9 cellular contexts compared by ENCODE assay signal in the genomic region with DNA sequence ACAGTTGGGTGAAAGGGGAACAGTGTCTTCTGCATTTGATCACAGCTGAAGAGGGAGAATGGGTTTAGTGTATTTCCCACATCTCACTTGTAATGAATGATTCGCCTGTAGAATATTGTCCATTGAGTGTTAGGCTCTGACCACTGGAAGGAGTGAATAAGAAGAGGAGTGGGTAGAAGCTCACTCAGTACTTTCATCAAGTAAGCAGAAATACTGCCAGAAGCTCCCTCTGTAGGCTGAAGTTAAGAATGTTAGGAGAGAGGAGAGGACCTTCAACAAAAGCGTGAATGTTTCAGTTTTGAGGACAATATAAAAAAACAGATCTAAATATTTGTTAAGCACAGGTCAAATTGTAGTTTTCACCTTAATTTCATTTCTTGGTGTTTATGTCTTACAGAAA. TPM values are rescaled to one million over a fixed set of nuclear protein-coding genes. Genes with fewer than 3 reads are reported as not detected.
DNase-seq lines count a peak whose midpoint lies in the region; ATAC-seq, FAIRE-seq and TF ChIP-seq lines count a peak whose summit lies in the region.
"Had no signal": no experiment of that assay in that cellular context is flagged by ENCODE, and none has a peak within 500 bp of the region (broad histone marks: within the 10 kb centered on the region; RNA-seq: fewer than 3 reads in every experiment).

No MANE protein-coding gene starts in this region.

- H3K4me1 ChIP-seq in astrocyte (ENCODE audit: insufficient read depth, low read length) (no peaks in the 10 kb centered on the region), HepG2 (ENCODE audit: insufficient read depth, low read length) (0 out of 2 replicates have a peak, but pooled peaks cover 5% of the 10 kb centered on the region), vagina (no peaks in the 10 kb centered on the region)

- TF ChIP-seq POLR2A in HepG2 (IDR thresholded peaks at IDR 0.05; ENCODE audit: insufficient read depth in 1 of 2, low read depth in 2 of 2, low read length in 2 of 2), result no peak
- TF ChIP-seq POLR2A in vagina (IDR thresholded peaks at IDR 0.05), result no peak

- POLR2A ChIA-PET in HepG2 (lab: Yijun Ruan, JAX), result no interaction called here
- POLR2A ChIA-PET in activated CD4-positive, alpha-beta memory T cell treated with anti-CD3 and anti-CD28 coated beads for 36 hours (lab: Charles Lee), result no interaction called here

- FAIRE-seq in astrocyte (lab: Jason Lieb, UNC), result no peak
- FAIRE-seq in HepG2 (lab: Jason Lieb, UNC), result no peak

- H3K4me1 Mint-ChIP-seq in astrocyte (ENCODE audit: low read depth, unreplicated experiment), result no peaks in the 10 kb centered on the region
- H3K4me1 Mint-ChIP-seq in natural killer cell, result no peaks in the 10 kb centered on the region
- no peaks in the 10 kb centered on the region for H3K4me1 Mint-ChIP-seq in activated CD4-positive, alpha-beta memory T cell treated with anti-CD3 and anti-CD28 coated beads for 36 hours (ENCODE audit: low read depth)

- H3K9ac ChIP-seq in astrocyte (ENCODE audit: low read length) (no peak overlapping the region), HepG2 (ENCODE audit: insufficient read depth, low read depth, low read length) (no peak overlapping the region)

- peaks cover 15% of the 10 kb centered on the region for H4K20me1 ChIP-seq in astrocyte (ENCODE audit: insufficient read depth, low read length)
- no peaks in the 10 kb centered on the region for H4K20me1 ChIP-seq in HepG2 (ENCODE audit: insufficient read depth, low read length)

- H3K36me3 Mint-ChIP-seq in astrocyte (ENCODE audit: low read depth, unreplicated experiment), result no peaks in the 10 kb centered on the region
- H3K36me3 Mint-ChIP-seq in natural killer cell, result no peaks in the 10 kb centered on the region
- peaks cover 3% of the 10 kb centered on the region for H3K36me3 Mint-ChIP-seq in activated CD4-positive, alpha-beta memory T cell treated with anti-CD3 and anti-CD28 coated beads for 36 hours

- H3K4me3 ChIP-seq in astrocyte (ENCODE audit: insufficient read depth, low read depth, low read length) (no peak overlapping the region), HepG2 (replicated peaks in 1 of 3; ENCODE audit: insufficient read depth in 1 of 3, low read depth in 2 of 3, low read length in 3 of 3) (no peak overlapping the region), vagina (no peak overlapping the region)
- H3K4me3 ChIP-seq: ovary had no signal

- no peak for TF ChIP-seq RAD21 in HepG2 (CRISPR knock-in tag; IDR thresholded peaks at IDR 0.05)

- H3K4me2 ChIP-seq in astrocyte (ENCODE audit: low read length), result no peak overlapping the region
- H3K4me2 ChIP-seq in HepG2 (ENCODE audit: low read depth, low read length), result no peak overlapping the region

- H3K36me3 ChIP-seq in astrocyte (ENCODE audit: insufficient read depth, low read length) (peaks cover 4% of the 10 kb centered on the region), HepG2 (replicated peaks in 1 of 2; ENCODE audit: control insufficient read depth in 1 of 2, insufficient read depth in 2 of 2, low read length in 2 of 2) (peaks cover 0 to 14% of the 10 kb centered on the region in 2 experiments; a peak in 2 of 5 replicates), vagina (no peaks in the 10 kb centered on the region)
- H3K36me3 ChIP-seq: ovary had no signal

- peak; percentile 33 for TF ChIP-seq CTCF in astrocyte (IDR thresholded peaks at IDR 0.05; ENCODE audit: insufficient read depth, low read depth, low read length)
- TF ChIP-seq CTCF in HepG2 (CRISPR knock-in tag; IDR thresholded peaks at IDR 0.05), result peak; percentile 47
- no peak for TF ChIP-seq CTCF in natural killer cell (IDR thresholded peaks at IDR 0.05)
- TF ChIP-seq CTCF in vagina (IDR thresholded peaks at IDR 0.05), result no peak

- CTCF ChIA-PET in HepG2 (lab: Yijun Ruan, JAX; ENCODE audit: low intra/inter-chr PET ratio, low total read pairs), result interaction anchor here (1.8 kb wide), 1 partner anchor 49 kb away, joined by 11 read pairs; no protein-coding TSS in a partner anchor
- CTCF ChIA-PET in activated CD4-positive, alpha-beta memory T cell treated with anti-CD3 and anti-CD28 coated beads for 36 hours (lab: Charles Lee), result no interaction called here

- intact Hi-C loops in HepG2 (cut with micrococcal nuclease; ENCODE audit: unreplicated experiment) (loop anchor here (1.0 to 2.0 kb wide), 3 partner anchors 29 to 316 kb away; no protein-coding TSS in a partner anchor), natural killer cell (cut with micrococcal nuclease) (no loop called here), vagina (cut with DNase I) (no loop called here)
- intact Hi-C loops in activated CD4-positive, alpha-beta memory T cell treated with anti-CD3 and anti-CD28 coated beads for 36 hours (cut with micrococcal nuclease), result no loop called here

- H3K27me3 ChIP-seq in astrocyte (ENCODE audit: insufficient read depth, low read length) (no peaks in the 10 kb centered on the region), HepG2 (ENCODE audit: control insufficient read depth in 1 of 2, insufficient read depth in 2 of 2, low read length in 2 of 2) (no peaks in the 10 kb centered on the region), vagina (no peaks in the 10 kb centered on the region)
- H3K27me3 ChIP-seq: ovary had no signal

- H3K27ac ChIP-seq in astrocyte (ENCODE audit: low read depth, low read length), result no peak overlapping the region
- no peak overlapping the region for H3K27ac ChIP-seq in HepG2 (ENCODE audit: extremely low read length, insufficient read depth, low read length)
- H3K27ac ChIP-seq in vagina, result no peak overlapping the region
- H3K27ac ChIP-seq: ovary had no signal

- in situ Hi-C loops in HepG2 (cut with HindIII; ENCODE audit: extremely low pct_ligation_motif_present, low pct_unique_long_range_greater_than_20kb), result no loop called here

- H2AFZ ChIP-seq in astrocyte (ENCODE audit: low read depth, low read length) (no peak overlapping the region), HepG2 (ENCODE audit: low read length) (no peak overlapping the region)

- H3K4me3 Mint-ChIP-seq in astrocyte (ENCODE audit: unreplicated experiment) (no peak overlapping the region), natural killer cell (no peak overlapping the region)
- H3K4me3 Mint-ChIP-seq in activated CD4-positive, alpha-beta memory T cell treated with anti-CD3 and anti-CD28 coated beads for 36 hours, result no peak overlapping the region

- DNase-seq in Ammon's horn (ENCODE audit: low spot score), result peak; percentile 47
- peak; percentile 34 for DNase-seq in HT1080 (ENCODE audit: low read depth)
- DNase-seq in astrocyte (ENCODE audit: low read depth), result peak; percentile 57
- DNase-seq in HepG2 (ENCODE audit: low spot score), result peak; percentile 39
- DNase-seq in natural killer cell, result no peak
- DNase-seq in activated CD4-positive, alpha-beta memory T cell treated with anti-CD3 and anti-CD28 coated beads for 36 hours, result no peak
- DNase-seq in vagina (ENCODE audit: extremely low spot score in 2 of 2), result no peak
- DNase-seq: ovary had no signal

- H3K9me3 Mint-ChIP-seq in astrocyte (ENCODE audit: unreplicated experiment) (no peaks in the 10 kb centered on the region), natural killer cell (no peaks in the 10 kb centered on the region)
- no peaks in the 10 kb centered on the region for H3K9me3 Mint-ChIP-seq in activated CD4-positive, alpha-beta memory T cell treated with anti-CD3 and anti-CD28 coated beads for 36 hours

- BruUV-seq in HepG2 (replicated peaks; lab: Mats Ljungman, UMichigan), result no TSS peak

- no peaks in the 10 kb centered on the region for H3K9me3 ChIP-seq in astrocyte (ENCODE audit: insufficient read depth, low read depth, low read length)
- H3K9me3 ChIP-seq in HepG2 (ENCODE audit: low read length), result no peaks in the 10 kb centered on the region
- no peaks in the 10 kb centered on the region for H3K9me3 ChIP-seq in vagina
- H3K9me3 ChIP-seq: ovary had no signal

- TF ChIP-seq EP300 in HepG2 (IDR thresholded peaks at IDR 0.05; ENCODE audit: low read depth in 2 of 2, low read length in 2 of 2) (no peak), HepG2 (CRISPR knock-in tag; IDR thresholded peaks at IDR 0.05; ENCODE audit: borderline replicate concordance) (no peak)

- H3K27me3 Mint-ChIP-seq in astrocyte (ENCODE audit: low read depth, unreplicated experiment) (no peaks in the 10 kb centered on the region), natural killer cell (ENCODE audit: low read depth in 2 of 2) (no peaks in the 10 kb centered on the region)
- H3K27me3 Mint-ChIP-seq in activated CD4-positive, alpha-beta memory T cell treated with anti-CD3 and anti-CD28 coated beads for 36 hours, result no peaks in the 10 kb centered on the region

- peak; percentile 88 for ATAC-seq in HepG2
- ATAC-seq in natural killer cell, result no peak
- no peak for ATAC-seq in HG02678 (IDR thresholded peaks at IDR 0.05; ENCODE audit: unreplicated experiment)

- H3K79me2 ChIP-seq in astrocyte (ENCODE audit: insufficient read depth, low read length), result peaks cover 8% of the 10 kb centered on the region
- H3K79me2 ChIP-seq in HepG2 (ENCODE audit: insufficient read depth, low read length), result no peaks in the 10 kb centered on the region

- WGBS in HepG2 (ENCODE audit: low lambda C conversion rate), result 84% methylated on average over 2 of the region's 2 CpGs

- no peak overlapping the region for H3K27ac Mint-ChIP-seq in astrocyte (ENCODE audit: unreplicated experiment)
- no peak overlapping the region for H3K27ac Mint-ChIP-seq in natural killer cell
- H3K27ac Mint-ChIP-seq in activated CD4-positive, alpha-beta memory T cell treated with anti-CD3 and anti-CD28 coated beads for 36 hours, result no peak overlapping the region

RNA-seq across cellular contexts. Expression of gene FSD1L, which starts 27.5 kb away (rescaled TPM):
- 1.8 and 2.7 TPM in 2 replicates for total RNA-seq in HT1080 (2014; rRNA removed; shearing (Covaris generic))
- 1.5 and 2.0 TPM in 2 replicates for polyA plus RNA-seq in HT1080 (2015; cell fraction: cytosol; rRNA removed)
- 6.7 and 6.9 TPM in 2 replicates for polyA plus RNA-seq in HT1080 (2015; cell fraction: nucleus; rRNA removed)
- total RNA-seq in astrocyte (4.7 and 7.0 TPM in 2 replicates), HepG2 (2016; rRNA removed; fragmentation: Illumina TruSeq; extraction: Trizol) (2.8 and 5.1 TPM in 2 replicates), natural killer cell (1 to 10 TPM; 2.0 to 4.2 (median 2.1) TPM), vagina (4.2 TPM)
- total RNA-seq in HepG2 (2016; cell fraction: cytosol; rRNA removed; fragmentation: Illumina TruSeq; extraction: Trizol; ENCODE audit: low read depth), result 4.7 and 6.0 TPM in 2 replicates
- total RNA-seq in HepG2 (2016; cell fraction: insoluble cytoplasmic fraction; rRNA removed; fragmentation: Illumina TruSeq; extraction: Trizol), result 3.0 and 5.1 TPM in 2 replicates
- total RNA-seq in HepG2 (2016; cell fraction: membrane; rRNA removed; fragmentation: Illumina TruSeq; extraction: Trizol), result 2.3 and 2.5 TPM in 2 replicates
- total RNA-seq in HepG2 (2016; cell fraction: nucleus; rRNA removed; fragmentation: Illumina TruSeq; extraction: Trizol), result 23.8 and 25.5 TPM in 2 replicates
- polyA plus RNA-seq in HepG2 (2011; rRNA removed), result 4.1 and 4.2 TPM in 2 replicates
- polyA plus RNA-seq in HepG2 (2011; cell fraction: cytosol; rRNA removed), result 0.66 and 0.76 TPM in 2 replicates
- polyA plus RNA-seq in HepG2 (2011; cell fraction: nucleus; rRNA removed), result 5.8 and 9.2 TPM in 2 replicates
- 6.1 and 6.9 TPM in 2 replicates for polyA plus RNA-seq in HepG2 (2012)
- polyA plus RNA-seq in HepG2 (2016; cell fraction: cytosol; fragmentation: Illumina TruSeq; extraction: Trizol; ENCODE audit: low read depth), result 0.33 and 0.41 TPM in 2 replicates
- polyA plus RNA-seq in HepG2 (2016; cell fraction: insoluble cytoplasmic fraction; fragmentation: Illumina TruSeq; extraction: Trizol; ENCODE audit: low read depth), result 1.8 and 2.1 TPM in 2 replicates
- polyA plus RNA-seq in HepG2 (2016; cell fraction: membrane; fragmentation: Illumina TruSeq; extraction: Trizol; ENCODE audit: low read depth), result 0.48 and 0.66 TPM in 2 replicates
- polyA plus RNA-seq in HepG2 (2016; cell fraction: nucleus; fragmentation: Illumina TruSeq; extraction: Trizol; ENCODE audit: insufficient read depth, low read depth), result 13.2 and 14.2 TPM in 2 replicates
- polyA minus RNA-seq in HepG2 (2011; rRNA and poly(A)+ RNA removed; ENCODE audit: low replicate concordance), result 1.7 and 3.3 TPM in 2 replicates
- polyA minus RNA-seq in HepG2 (2011; cell fraction: cytosol; rRNA and poly(A)+ RNA removed), result 1.8 and 2.5 TPM in 2 replicates
- polyA minus RNA-seq in HepG2 (2011; cell fraction: nucleus; rRNA and poly(A)+ RNA removed), result 89.1 and 107 TPM in 2 replicates
- 1 to 10 TPM; 3.2 to 3.6 TPM for total RNA-seq in activated CD4-positive, alpha-beta memory T cell treated with anti-CD3 and anti-CD28 coated beads for 36 hours

Comparison
In these comparisons a context has a peak if more than half of its experiments do, and no peak if none do; other contexts are left out.
1. DNase-seq: peak in Ammon's horn (single experiment), HT1080 (single experiment), astrocyte (single experiment) and HepG2 (single experiment); none in natural killer cell (single experiment), activated CD4-positive, alpha-beta memory T cell treated with anti-CD3 and anti-CD28 coated beads for 36 hours (single experiment) and vagina (0 of 2).
2. CTCF ChIP-seq: peak in astrocyte (single experiment) and HepG2 (single experiment); none in natural killer cell (single experiment) and vagina (0 of 3).